In the genomic region with DNA sequence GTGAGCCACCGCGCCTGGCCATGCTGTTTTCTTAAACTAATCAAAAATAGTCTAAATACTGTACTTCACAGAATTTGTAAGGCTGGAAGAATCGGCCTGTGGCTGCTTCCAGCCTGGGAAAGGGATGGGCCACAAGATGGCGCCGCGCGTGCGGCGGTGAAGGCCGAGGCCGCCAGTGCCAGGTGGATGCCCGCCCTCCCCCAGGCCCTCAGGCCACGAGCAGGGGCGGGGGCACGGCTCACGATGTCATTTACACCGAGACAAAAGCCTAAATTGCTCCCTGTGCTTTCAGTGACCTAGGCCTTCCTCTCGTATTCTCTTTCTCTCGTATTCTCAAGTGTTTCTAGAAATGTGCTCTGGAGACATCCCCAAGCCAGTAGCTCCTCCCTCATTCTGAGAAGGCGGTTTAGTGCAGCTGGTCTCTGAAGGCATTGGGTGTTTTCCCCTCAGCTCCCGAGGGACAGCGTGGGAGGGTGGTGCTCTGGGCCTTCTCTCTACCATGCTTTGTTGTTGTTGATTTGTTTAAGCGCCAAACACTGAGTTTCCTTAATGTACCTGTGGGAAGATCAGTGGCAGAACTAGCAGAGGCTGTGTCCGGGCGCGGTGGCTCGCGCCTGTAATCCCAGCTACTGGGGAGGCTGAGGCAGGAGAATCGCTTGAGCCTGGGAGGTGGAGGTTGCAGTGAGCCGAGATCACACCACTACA, we compare ENCODE assay signal across 1 cellular context.
TF ChIP-seq lines count a peak whose summit lies in the region.

No MANE protein-coding gene starts in this region.

TF ChIP-seq in GM12878, 131 proteins besides CTCF, POLR2A, EP300 and RAD21 (continued from another document and continues in another):
- TF ChIP-seq TAF1 (IDR thresholded peaks at IDR 0.05; ENCODE audit: borderline replicate concordance, low read depth, low read length) (peak; percentile 21; the same call in 1 of the 2 replicates), GATAD2B (conservative IDR thresholded peaks at IDR 0.05; ENCODE audit: low read depth) (peak; percentile 68), SMC3 (IDR thresholded peaks at IDR 0.05; ENCODE audit: borderline replicate concordance, low read length) (peak; percentile 81), GABPA (IDR thresholded peaks at IDR 0.05; ENCODE audit: low read depth) (no peak), BACH1 (IDR thresholded peaks at IDR 0.05; ENCODE audit: borderline replicate concordance) (0 out of 2 replicates have a peak, but pooled peaks have one; percentile 42), CEBPB (IDR thresholded peaks at IDR 0.05; ENCODE audit: borderline replicate concordance in 1 of 2, low read depth in 2 of 2, low read length in 2 of 2) (no peak), SREBF1 (IDR thresholded peaks at IDR 0.05; ENCODE audit: low read length) (no peak), EGR1 (IDR thresholded peaks at IDR 0.05; ENCODE audit: borderline replicate concordance in 1 of 2, low read depth in 2 of 2, low read length in 2 of 2) (peak in 1 of 2 experiments; percentile 93; a peak in 2 of 3 replicates), ZZZ3 (IDR thresholded peaks at IDR 0.05; ENCODE audit: control insufficient read depth, insufficient read length, low read depth) (no peak), CHD1 (IDR thresholded peaks at IDR 0.05; ENCODE audit: low read depth, low read length) (no peak), DPF2 (IDR thresholded peaks at IDR 0.05) (peak; percentile 86; the same call in 1 of the 2 replicates), KAT2A (conservative IDR thresholded peaks at IDR 0.05; ENCODE audit: control insufficient read depth, low read depth, low read length) (no peak), ZNF217 (IDR thresholded peaks at IDR 0.05) (no peak; the same call in 1 of the 2 replicates), MTA2 (IDR thresholded peaks at IDR 0.05; ENCODE audit: low read depth) (peak; percentile 69), FOXM1 (IDR thresholded peaks at IDR 0.05; ENCODE audit: low read depth, low read length) (peak; percentile 68; the same call in 1 of the 2 replicates), ZNF207 (IDR thresholded peaks at IDR 0.05; ENCODE audit: borderline replicate concordance) (no peak), SREBF2 (IDR thresholded peaks at IDR 0.05; ENCODE audit: low read length) (no peak), TARDBP (IDR thresholded peaks at IDR 0.05; ENCODE audit: borderline replicate concordance) (0 out of 2 replicates have a peak, but pooled peaks have one; percentile 12), KDM1A (IDR thresholded peaks at IDR 0.05; ENCODE audit: borderline replicate concordance) (peak; percentile 62; the same call in 1 of the 2 replicates), IKZF1 (conservative IDR thresholded peaks at IDR 0.05) (peak; percentile 87), STAT3 (IDR thresholded peaks at IDR 0.05; ENCODE audit: low read depth, low read length) (no peak), TBL1XR1 (IDR thresholded peaks at IDR 0.05; ENCODE audit: low read depth, low read length) (peak; percentile 77; the same call in 1 of the 2 replicates), SIX5 (IDR thresholded peaks at IDR 0.05; ENCODE audit: low read depth, low read length, severe bottlenecking) (no peak), NFYA (IDR thresholded peaks at IDR 0.05; ENCODE audit: borderline replicate concordance, low read depth, low read length) (no peak), POU2F2 (IDR thresholded peaks at IDR 0.05; ENCODE audit: borderline replicate concordance, low read depth, low read length) (peak; percentile 64; the same call in 1 of the 3 replicates)
- TF ChIP-seq, protein P1, sequence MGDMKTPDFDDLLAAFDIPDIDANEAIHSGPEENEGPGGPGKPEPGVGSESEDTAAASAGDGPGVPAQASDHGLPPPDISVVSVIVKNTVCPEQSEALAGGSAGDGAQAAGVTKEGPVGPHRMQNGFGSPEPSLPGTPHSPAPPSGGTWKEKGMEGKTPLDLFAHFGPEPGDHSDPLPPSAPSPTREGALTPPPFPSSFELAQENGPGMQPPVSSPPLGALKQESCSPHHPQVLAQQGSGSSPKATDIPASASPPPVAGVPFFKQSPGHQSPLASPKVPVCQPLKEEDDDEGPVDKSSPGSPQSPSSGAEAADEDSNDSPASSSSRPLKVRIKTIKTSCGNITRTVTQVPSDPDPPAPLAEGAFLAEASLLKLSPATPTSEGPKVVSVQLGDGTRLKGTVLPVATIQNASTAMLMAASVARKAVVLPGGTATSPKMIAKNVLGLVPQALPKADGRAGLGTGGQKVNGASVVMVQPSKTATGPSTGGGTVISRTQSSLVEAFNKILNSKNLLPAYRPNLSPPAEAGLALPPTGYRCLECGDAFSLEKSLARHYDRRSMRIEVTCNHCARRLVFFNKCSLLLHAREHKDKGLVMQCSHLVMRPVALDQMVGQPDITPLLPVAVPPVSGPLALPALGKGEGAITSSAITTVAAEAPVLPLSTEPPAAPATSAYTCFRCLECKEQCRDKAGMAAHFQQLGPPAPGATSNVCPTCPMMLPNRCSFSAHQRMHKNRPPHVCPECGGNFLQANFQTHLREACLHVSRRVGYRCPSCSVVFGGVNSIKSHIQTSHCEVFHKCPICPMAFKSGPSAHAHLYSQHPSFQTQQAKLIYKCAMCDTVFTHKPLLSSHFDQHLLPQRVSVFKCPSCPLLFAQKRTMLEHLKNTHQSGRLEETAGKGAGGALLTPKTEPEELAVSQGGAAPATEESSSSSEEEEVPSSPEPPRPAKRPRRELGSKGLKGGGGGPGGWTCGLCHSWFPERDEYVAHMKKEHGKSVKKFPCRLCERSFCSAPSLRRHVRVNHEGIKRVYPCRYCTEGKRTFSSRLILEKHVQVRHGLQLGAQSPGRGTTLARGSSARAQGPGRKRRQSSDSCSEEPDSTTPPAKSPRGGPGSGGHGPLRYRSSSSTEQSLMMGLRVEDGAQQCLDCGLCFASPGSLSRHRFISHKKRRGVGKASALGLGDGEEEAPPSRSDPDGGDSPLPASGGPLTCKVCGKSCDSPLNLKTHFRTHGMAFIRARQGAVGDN (IDR thresholded peaks at IDR 0.05) = no peak; the same call in none of the 2 replicates
- TF ChIP-seq, protein P2, sequence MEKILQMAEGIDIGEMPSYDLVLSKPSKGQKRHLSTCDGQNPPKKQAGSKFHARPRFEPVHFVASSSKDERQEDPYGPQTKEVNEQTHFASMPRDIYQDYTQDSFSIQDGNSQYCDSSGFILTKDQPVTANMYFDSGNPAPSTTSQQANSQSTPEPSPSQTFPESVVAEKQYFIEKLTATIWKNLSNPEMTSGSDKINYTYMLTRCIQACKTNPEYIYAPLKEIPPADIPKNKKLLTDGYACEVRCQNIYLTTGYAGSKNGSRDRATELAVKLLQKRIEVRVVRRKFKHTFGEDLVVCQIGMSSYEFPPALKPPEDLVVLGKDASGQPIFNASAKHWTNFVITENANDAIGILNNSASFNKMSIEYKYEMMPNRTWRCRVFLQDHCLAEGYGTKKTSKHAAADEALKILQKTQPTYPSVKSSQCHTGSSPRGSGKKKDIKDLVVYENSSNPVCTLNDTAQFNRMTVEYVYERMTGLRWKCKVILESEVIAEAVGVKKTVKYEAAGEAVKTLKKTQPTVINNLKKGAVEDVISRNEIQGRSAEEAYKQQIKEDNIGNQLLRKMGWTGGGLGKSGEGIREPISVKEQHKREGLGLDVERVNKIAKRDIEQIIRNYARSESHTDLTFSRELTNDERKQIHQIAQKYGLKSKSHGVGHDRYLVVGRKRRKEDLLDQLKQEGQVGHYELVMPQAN (conservative IDR thresholded peaks at IDR 0.05) = no peak; the same call in 1 of the 2 replicates
- TF ChIP-seq, protein P3, sequence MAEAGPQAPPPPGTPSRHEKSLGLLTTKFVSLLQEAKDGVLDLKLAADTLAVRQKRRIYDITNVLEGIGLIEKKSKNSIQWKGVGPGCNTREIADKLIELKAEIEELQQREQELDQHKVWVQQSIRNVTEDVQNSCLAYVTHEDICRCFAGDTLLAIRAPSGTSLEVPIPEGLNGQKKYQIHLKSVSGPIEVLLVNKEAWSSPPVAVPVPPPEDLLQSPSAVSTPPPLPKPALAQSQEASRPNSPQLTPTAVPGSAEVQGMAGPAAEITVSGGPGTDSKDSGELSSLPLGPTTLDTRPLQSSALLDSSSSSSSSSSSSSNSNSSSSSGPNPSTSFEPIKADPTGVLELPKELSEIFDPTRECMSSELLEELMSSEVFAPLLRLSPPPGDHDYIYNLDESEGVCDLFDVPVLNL (IDR thresholded peaks at IDR 0.05; ENCODE audit: low read depth, low read length) = no peak
- TF ChIP-seq, protein P4, sequence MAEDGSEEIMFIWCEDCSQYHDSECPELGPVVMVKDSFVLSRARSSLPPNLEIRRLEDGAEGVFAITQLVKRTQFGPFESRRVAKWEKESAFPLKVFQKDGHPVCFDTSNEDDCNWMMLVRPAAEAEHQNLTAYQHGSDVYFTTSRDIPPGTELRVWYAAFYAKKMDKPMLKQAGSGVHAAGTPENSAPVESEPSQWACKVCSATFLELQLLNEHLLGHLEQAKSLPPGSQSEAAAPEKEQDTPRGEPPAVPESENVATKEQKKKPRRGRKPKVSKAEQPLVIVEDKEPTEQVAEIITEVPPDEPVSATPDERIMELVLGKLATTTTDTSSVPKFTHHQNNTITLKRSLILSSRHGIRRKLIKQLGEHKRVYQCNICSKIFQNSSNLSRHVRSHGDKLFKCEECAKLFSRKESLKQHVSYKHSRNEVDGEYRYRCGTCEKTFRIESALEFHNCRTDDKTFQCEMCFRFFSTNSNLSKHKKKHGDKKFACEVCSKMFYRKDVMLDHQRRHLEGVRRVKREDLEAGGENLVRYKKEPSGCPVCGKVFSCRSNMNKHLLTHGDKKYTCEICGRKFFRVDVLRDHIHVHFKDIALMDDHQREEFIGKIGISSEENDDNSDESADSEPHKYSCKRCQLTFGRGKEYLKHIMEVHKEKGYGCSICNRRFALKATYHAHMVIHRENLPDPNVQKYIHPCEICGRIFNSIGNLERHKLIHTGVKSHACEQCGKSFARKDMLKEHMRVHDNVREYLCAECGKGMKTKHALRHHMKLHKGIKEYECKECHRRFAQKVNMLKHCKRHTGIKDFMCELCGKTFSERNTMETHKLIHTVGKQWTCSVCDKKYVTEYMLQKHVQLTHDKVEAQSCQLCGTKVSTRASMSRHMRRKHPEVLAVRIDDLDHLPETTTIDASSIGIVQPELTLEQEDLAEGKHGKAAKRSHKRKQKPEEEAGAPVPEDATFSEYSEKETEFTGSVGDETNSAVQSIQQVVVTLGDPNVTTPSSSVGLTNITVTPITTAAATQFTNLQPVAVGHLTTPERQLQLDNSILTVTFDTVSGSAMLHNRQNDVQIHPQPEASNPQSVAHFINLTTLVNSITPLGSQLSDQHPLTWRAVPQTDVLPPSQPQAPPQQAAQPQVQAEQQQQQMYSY (CRISPR knock-in tag; IDR thresholded peaks at IDR 0.05) = no peak
- TF ChIP-seq, protein P5, sequence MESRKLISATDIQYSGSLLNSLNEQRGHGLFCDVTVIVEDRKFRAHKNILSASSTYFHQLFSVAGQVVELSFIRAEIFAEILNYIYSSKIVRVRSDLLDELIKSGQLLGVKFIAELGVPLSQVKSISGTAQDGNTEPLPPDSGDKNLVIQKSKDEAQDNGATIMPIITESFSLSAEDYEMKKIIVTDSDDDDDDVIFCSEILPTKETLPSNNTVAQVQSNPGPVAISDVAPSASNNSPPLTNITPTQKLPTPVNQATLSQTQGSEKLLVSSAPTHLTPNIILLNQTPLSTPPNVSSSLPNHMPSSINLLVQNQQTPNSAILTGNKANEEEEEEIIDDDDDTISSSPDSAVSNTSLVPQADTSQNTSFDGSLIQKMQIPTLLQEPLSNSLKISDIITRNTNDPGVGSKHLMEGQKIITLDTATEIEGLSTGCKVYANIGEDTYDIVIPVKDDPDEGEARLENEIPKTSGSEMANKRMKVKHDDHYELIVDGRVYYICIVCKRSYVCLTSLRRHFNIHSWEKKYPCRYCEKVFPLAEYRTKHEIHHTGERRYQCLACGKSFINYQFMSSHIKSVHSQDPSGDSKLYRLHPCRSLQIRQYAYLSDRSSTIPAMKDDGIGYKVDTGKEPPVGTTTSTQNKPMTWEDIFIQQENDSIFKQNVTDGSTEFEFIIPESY (IDR thresholded peaks at IDR 0.05) = peak; percentile 6; the same call in 1 of the 2 replicates
- TF ChIP-seq, protein P6, sequence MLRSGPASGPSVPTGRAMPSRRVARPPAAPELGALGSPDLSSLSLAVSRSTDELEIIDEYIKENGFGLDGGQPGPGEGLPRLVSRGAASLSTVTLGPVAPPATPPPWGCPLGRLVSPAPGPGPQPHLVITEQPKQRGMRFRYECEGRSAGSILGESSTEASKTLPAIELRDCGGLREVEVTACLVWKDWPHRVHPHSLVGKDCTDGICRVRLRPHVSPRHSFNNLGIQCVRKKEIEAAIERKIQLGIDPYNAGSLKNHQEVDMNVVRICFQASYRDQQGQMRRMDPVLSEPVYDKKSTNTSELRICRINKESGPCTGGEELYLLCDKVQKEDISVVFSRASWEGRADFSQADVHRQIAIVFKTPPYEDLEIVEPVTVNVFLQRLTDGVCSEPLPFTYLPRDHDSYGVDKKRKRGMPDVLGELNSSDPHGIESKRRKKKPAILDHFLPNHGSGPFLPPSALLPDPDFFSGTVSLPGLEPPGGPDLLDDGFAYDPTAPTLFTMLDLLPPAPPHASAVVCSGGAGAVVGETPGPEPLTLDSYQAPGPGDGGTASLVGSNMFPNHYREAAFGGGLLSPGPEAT (IDR thresholded peaks at IDR 0.05; ENCODE audit: low read depth) = peak; percentile 75
- TF ChIP-seq, protein P7, sequence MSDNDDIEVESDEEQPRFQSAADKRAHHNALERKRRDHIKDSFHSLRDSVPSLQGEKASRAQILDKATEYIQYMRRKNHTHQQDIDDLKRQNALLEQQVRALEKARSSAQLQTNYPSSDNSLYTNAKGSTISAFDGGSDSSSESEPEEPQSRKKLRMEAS (IDR thresholded peaks at IDR 0.05; ENCODE audit: low read depth, low read length) = peak; percentile 83; the same call in 1 of the 2 replicates
- TF ChIP-seq, protein P8, sequence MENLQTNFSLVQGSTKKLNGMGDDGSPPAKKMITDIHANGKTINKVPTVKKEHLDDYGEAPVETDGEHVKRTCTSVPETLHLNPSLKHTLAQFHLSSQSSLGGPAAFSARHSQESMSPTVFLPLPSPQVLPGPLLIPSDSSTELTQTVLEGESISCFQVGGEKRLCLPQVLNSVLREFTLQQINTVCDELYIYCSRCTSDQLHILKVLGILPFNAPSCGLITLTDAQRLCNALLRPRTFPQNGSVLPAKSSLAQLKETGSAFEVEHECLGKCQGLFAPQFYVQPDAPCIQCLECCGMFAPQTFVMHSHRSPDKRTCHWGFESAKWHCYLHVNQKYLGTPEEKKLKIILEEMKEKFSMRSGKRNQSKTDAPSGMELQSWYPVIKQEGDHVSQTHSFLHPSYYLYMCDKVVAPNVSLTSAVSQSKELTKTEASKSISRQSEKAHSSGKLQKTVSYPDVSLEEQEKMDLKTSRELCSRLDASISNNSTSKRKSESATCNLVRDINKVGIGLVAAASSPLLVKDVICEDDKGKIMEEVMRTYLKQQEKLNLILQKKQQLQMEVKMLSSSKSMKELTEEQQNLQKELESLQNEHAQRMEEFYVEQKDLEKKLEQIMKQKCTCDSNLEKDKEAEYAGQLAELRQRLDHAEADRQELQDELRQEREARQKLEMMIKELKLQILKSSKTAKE (IDR thresholded peaks at IDR 0.05; ENCODE audit: low read depth, poor library complexity, severe bottlenecking) = peak; percentile 70
- TF ChIP-seq, protein P9, sequence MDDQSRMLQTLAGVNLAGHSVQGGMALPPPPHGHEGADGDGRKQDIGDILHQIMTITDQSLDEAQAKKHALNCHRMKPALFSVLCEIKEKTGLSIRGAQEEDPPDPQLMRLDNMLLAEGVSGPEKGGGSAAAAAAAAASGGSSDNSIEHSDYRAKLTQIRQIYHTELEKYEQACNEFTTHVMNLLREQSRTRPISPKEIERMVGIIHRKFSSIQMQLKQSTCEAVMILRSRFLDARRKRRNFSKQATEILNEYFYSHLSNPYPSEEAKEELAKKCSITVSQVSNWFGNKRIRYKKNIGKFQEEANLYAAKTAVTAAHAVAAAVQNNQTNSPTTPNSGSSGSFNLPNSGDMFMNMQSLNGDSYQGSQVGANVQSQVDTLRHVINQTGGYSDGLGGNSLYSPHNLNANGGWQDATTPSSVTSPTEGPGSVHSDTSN (IDR thresholded peaks at IDR 0.05; ENCODE audit: insufficient replicate concordance, low read depth, low read length) = no peak
